Comparison of ENCODE assay signal across 30 cellular contexts in the genomic region with DNA sequence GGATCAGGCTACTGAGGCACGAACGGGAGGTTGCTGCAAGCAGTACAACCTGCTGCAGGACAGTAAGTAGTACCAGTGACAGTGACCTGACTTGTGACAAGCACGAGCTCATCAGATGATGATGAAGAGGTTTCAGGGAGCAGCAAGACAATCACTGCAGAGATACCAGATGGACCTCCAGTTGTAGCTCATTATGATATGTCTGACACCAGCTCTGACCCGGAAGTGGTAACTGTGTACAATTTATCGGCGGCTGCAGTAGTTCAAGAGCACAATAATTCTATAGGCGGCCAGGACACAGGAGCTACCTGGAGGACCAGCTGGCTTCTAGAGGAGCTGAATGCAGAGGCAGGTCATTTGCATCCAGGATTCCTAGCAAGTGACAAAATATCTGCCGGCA.
"Had no signal": no experiment of that assay in that cellular context is flagged by ENCODE, and none has a peak within 500 bp of the region (broad histone marks: within the 10 kb centered on the region; RNA-seq: fewer than 3 reads in every experiment).

No MANE protein-coding gene starts in this region.

- H3K36me3 ChIP-seq: adrenal gland, cardiac muscle cell, heart left ventricle had no signal

- DNase-seq: activated CD4-positive, alpha-beta memory T cell treated with anti-CD3 and anti-CD28 coated beads for 36 hours; activated CD4-positive, alpha-beta T cell treated with anti-CD3 and anti-CD28 coated beads for 36 hours; activated CD4-positive, alpha-beta T cell treated with anti-CD3 and anti-CD28 coated beads, Interleukin-2, amount 10 ng/mL, durations not matched to agents 24 days and 14 days; activated CD4-positive, CD25-positive, alpha-beta regulatory T cell; activated CD4-positive, CD25-positive, alpha-beta regulatory T cell treated with anti-CD3 and anti-CD28 coated beads, Interleukin-2, amount 50 U/mL, for 72 hours; activated CD8-positive, alpha-beta memory T cell treated with anti-CD3 and anti-CD28 coated beads, Interleukin-2, amount 10 ng/mL, durations not matched to agents 7 days and 5 days; activated CD8-positive, alpha-beta memory T cell treated with anti-CD3 and anti-CD28 coated beads, Interleukin-2, amount 50 U/mL, for 4 hours; activated CD8-positive, alpha-beta T cell treated with anti-CD3 and anti-CD28 coated beads, Interleukin-2, amount 10 ng/mL, durations not matched to agents 7 days and 5 days; activated effector memory CD4-positive, alpha-beta T cell treated with anti-CD3 and anti-CD28 coated beads, Interleukin-2, amount 50 U/mL, for 16 hours; activated naive CD4-positive, alpha-beta T cell treated with anti-CD3 and anti-CD28 coated beads for 36 hours; activated naive CD8-positive, alpha-beta T cell treated with anti-CD3 and anti-CD28 coated beads for 36 hours; activated naive CD8-positive, alpha-beta T cell treated with anti-CD3 and anti-CD28 coated beads, Interleukin-2, amount 50 U/mL, for 24 hours; activated T-cell treated with anti-CD3 and anti-CD28 coated beads, Interleukin-2, amount 50 U/mL, for 1 hour; activated T-cell treated with anti-CD3 and anti-CD28 coated beads, Interleukin-2, amount 50 U/mL, for 48 hours; adrenal gland; amygdala; aorta; body of pancreas; central memory CD4-positive, alpha-beta T cell; dorsolateral prefrontal cortex; effector memory CD4-positive, alpha-beta T cell; endodermal cell; foreskin fibroblast; glutamatergic neuron; heart left ventricle; T-helper 2 cell had no signal

- H3K4me3 ChIP-seq: adrenal gland, body of pancreas, cardiac muscle cell, coronary artery, dorsolateral prefrontal cortex, heart left ventricle had no signal

- ATAC-seq: activated CD4-positive, alpha-beta T cell treated with anti-CD3 and anti-CD28 coated beads for 36 hours; activated CD8-positive, alpha-beta memory T cell treated with anti-CD3 and anti-CD28 coated beads, Interleukin-2, amount 10 ng/mL, durations not matched to agents 7 days and 5 days; activated CD8-positive, alpha-beta T cell treated with anti-CD3 and anti-CD28 coated beads, Interleukin-2, amount 10 ng/mL, durations not matched to agents 7 days and 5 days; activated naive CD8-positive, alpha-beta T cell treated with anti-CD3 and anti-CD28 coated beads, Interleukin-2, amount 50 U/mL, for 24 hours; body of pancreas; esophagus mucosa; heart left ventricle had no signal

- H3K27me3 ChIP-seq: adrenal gland, body of pancreas, cardiac muscle cell, dorsolateral prefrontal cortex, heart left ventricle had no signal

- FAIRE-seq: frontal cortex had no signal

- H3K4me1 ChIP-seq: adrenal gland, body of pancreas, heart left ventricle had no signal

- H3K27ac ChIP-seq: adrenal gland, body of pancreas, cardiac muscle cell, coronary artery, dorsolateral prefrontal cortex, heart left ventricle had no signal

- H3K9me3 ChIP-seq: adrenal gland, body of pancreas had no signal
